ENCODE assay signal across 28 cellular contexts in the genomic region with DNA sequence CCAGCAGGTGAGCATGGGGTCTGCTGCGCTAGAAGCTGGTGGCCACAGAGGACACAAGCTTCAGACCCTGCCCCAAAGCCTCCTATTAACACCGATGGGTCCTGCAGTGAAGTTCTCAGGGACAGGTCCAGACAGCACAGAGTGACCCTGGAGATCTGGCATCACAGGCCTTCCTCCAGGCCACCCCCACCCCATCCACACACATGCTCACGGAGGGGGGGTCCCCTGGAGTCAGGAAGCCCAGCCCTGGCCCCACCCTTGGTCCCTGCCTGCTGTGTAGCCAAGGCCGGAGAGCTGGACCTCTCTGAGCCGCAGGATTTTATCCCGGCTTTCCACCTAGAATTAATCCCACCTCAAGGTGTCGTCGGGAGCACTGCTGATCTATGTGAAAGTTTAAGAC.
"Had no signal": no experiment of that assay in that cellular context is flagged by ENCODE, and none has a peak within 500 bp of the region (broad histone marks: within the 10 kb centered on the region; RNA-seq: fewer than 3 reads in every experiment).

No MANE protein-coding gene starts in this region.

- H3K4me1 Mint-ChIP-seq: activated CD4-positive, alpha-beta T cell treated with anti-CD3 and anti-CD28 coated beads for 36 hours; activated CD4-positive, alpha-beta T cell treated with anti-CD3 and anti-CD28 coated beads, Interleukin-2, amount 10 ng/mL, durations not matched to agents 24 days and 14 days; activated naive CD4-positive, alpha-beta T cell treated with anti-CD3 and anti-CD28 coated beads, Interleukin-2, amount 50 U/mL, for 24 hours; activated naive CD8-positive, alpha-beta T cell treated with anti-CD3 and anti-CD28 coated beads for 36 hours; activated naive CD8-positive, alpha-beta T cell treated with anti-CD3 and anti-CD28 coated beads, Interleukin-2, amount 50 U/mL, for 24 hours had no signal

- H3K36me3 Mint-ChIP-seq: activated CD4-positive, alpha-beta memory T cell treated with anti-CD3 and anti-CD28 coated beads for 36 hours; activated CD8-positive, alpha-beta memory T cell treated with anti-CD3 and anti-CD28 coated beads, Interleukin-2, amount 10 ng/mL, durations not matched to agents 7 days and 5 days; activated naive CD4-positive, alpha-beta T cell treated with anti-CD3 and anti-CD28 coated beads, Interleukin-2, amount 50 U/mL, for 24 hours; activated naive CD8-positive, alpha-beta T cell treated with anti-CD3 and anti-CD28 coated beads for 36 hours had no signal

- H3K9me3 Mint-ChIP-seq: activated CD4-positive, alpha-beta memory T cell treated with anti-CD3 and anti-CD28 coated beads for 36 hours; activated CD4-positive, alpha-beta T cell treated with anti-CD3 and anti-CD28 coated beads, Interleukin-2, amount 10 ng/mL, durations not matched to agents 24 days and 14 days; activated naive CD4-positive, alpha-beta T cell treated with anti-CD3 and anti-CD28 coated beads for 36 hours; activated naive CD4-positive, alpha-beta T cell treated with anti-CD3 and anti-CD28 coated beads, Interleukin-2, amount 50 U/mL, for 24 hours; activated naive CD8-positive, alpha-beta T cell treated with anti-CD3 and anti-CD28 coated beads for 36 hours; activated naive CD8-positive, alpha-beta T cell treated with anti-CD3 and anti-CD28 coated beads, Interleukin-2, amount 50 U/mL, for 24 hours; activated T-helper 1 cell treated with anti-CD3 and anti-CD28 coated beads, Interleukin-12 subunit alpha, Interleukin-12 subunit beta, Interleukin-2, Interleukin-4 antibody, amounts not matched to agents 30 ng/mL and 10 ng/mL and 1 ng/mL, durations not matched to agents 14 hours and 24 hours and 36 hours; activated T-helper 2 cell treated with anti-CD3 and anti-CD28 coated beads, Interferon-gamma antibody, Interleukin-2, Interleukin-4, amounts not matched to agents 10 μg/mL and 5 μg/mL and 100 μg/mL, durations not matched to agents 14 hours and 24 hours and 36 hours had no signal

- DNase-seq: activated CD4-positive, alpha-beta memory T cell treated with anti-CD3 and anti-CD28 coated beads for 36 hours; activated CD4-positive, alpha-beta T cell treated with anti-CD3 and anti-CD28 coated beads for 36 hours; activated CD4-positive, alpha-beta T cell treated with anti-CD3 and anti-CD28 coated beads, Interleukin-2, amount 10 ng/mL, durations not matched to agents 24 days and 14 days; activated CD4-positive, CD25-positive, alpha-beta regulatory T cell; activated CD4-positive, CD25-positive, alpha-beta regulatory T cell treated with anti-CD3 and anti-CD28 coated beads, Interleukin-2, amount 50 U/mL, for 72 hours; activated CD8-positive, alpha-beta memory T cell treated with anti-CD3 and anti-CD28 coated beads, Interleukin-2, amount 10 ng/mL, durations not matched to agents 7 days and 5 days; activated CD8-positive, alpha-beta memory T cell treated with anti-CD3 and anti-CD28 coated beads, Interleukin-2, amount 50 U/mL, for 4 hours; activated CD8-positive, alpha-beta T cell treated with anti-CD3 and anti-CD28 coated beads, Interleukin-2, amount 10 ng/mL, durations not matched to agents 7 days and 5 days; activated effector memory CD4-positive, alpha-beta T cell treated with anti-CD3 and anti-CD28 coated beads, Interleukin-2, amount 50 U/mL, for 16 hours; activated naive CD4-positive, alpha-beta T cell treated with anti-CD3 and anti-CD28 coated beads for 36 hours; activated naive CD8-positive, alpha-beta T cell treated with anti-CD3 and anti-CD28 coated beads for 36 hours; activated naive CD8-positive, alpha-beta T cell treated with anti-CD3 and anti-CD28 coated beads, Interleukin-2, amount 50 U/mL, for 24 hours; activated T-cell treated with anti-CD3 and anti-CD28 coated beads, Interleukin-2, amount 50 U/mL, for 1 hour; activated T-cell treated with anti-CD3 and anti-CD28 coated beads, Interleukin-2, amount 50 U/mL, for 48 hours; adrenal gland; amygdala; aorta; body of pancreas; central memory CD4-positive, alpha-beta T cell; cerebellar nuclear complex; colonic mucosa; effector CD8-positive, alpha-beta T cell; esophagus squamous epithelium; T-helper 2 cell had no signal

- ATAC-seq: activated CD4-positive, alpha-beta T cell treated with anti-CD3 and anti-CD28 coated beads for 36 hours; activated CD8-positive, alpha-beta memory T cell treated with anti-CD3 and anti-CD28 coated beads, Interleukin-2, amount 10 ng/mL, durations not matched to agents 7 days and 5 days; activated CD8-positive, alpha-beta T cell treated with anti-CD3 and anti-CD28 coated beads, Interleukin-2, amount 10 ng/mL, durations not matched to agents 7 days and 5 days; body of pancreas had no signal

- H3K27me3 Mint-ChIP-seq: activated CD4-positive, alpha-beta memory T cell treated with anti-CD3 and anti-CD28 coated beads for 36 hours; activated CD4-positive, alpha-beta T cell treated with anti-CD3 and anti-CD28 coated beads for 36 hours; activated CD4-positive, alpha-beta T cell treated with anti-CD3 and anti-CD28 coated beads, Interleukin-2, amount 10 ng/mL, durations not matched to agents 24 days and 14 days; activated CD8-positive, alpha-beta memory T cell treated with anti-CD3 and anti-CD28 coated beads, Interleukin-2, amount 10 ng/mL, durations not matched to agents 7 days and 5 days; activated naive CD8-positive, alpha-beta T cell treated with anti-CD3 and anti-CD28 coated beads for 36 hours; activated naive CD8-positive, alpha-beta T cell treated with anti-CD3 and anti-CD28 coated beads, Interleukin-2, amount 50 U/mL, for 24 hours had no signal

- H3K27me3 ChIP-seq: adrenal gland, body of pancreas, colonic mucosa had no signal

- H3K27ac Mint-ChIP-seq: activated CD4-positive, alpha-beta memory T cell treated with anti-CD3 and anti-CD28 coated beads for 36 hours; activated CD4-positive, alpha-beta T cell treated with anti-CD3 and anti-CD28 coated beads for 36 hours; activated CD4-positive, alpha-beta T cell treated with anti-CD3 and anti-CD28 coated beads, Interleukin-2, amount 10 ng/mL, durations not matched to agents 24 days and 14 days; activated CD8-positive, alpha-beta memory T cell treated with anti-CD3 and anti-CD28 coated beads, Interleukin-2, amount 10 ng/mL, durations not matched to agents 7 days and 5 days; activated CD8-positive, alpha-beta T cell treated with anti-CD3 and anti-CD28 coated beads, Interleukin-2, amount 10 ng/mL, durations not matched to agents 7 days and 5 days; activated naive CD4-positive, alpha-beta T cell treated with anti-CD3 and anti-CD28 coated beads for 36 hours; activated naive CD4-positive, alpha-beta T cell treated with anti-CD3 and anti-CD28 coated beads, Interleukin-2, amount 50 U/mL, for 24 hours; activated naive CD8-positive, alpha-beta T cell treated with anti-CD3 and anti-CD28 coated beads for 36 hours; activated naive CD8-positive, alpha-beta T cell treated with anti-CD3 and anti-CD28 coated beads, Interleukin-2, amount 50 U/mL, for 24 hours; activated T-helper 1 cell treated with anti-CD3 and anti-CD28 coated beads, Interleukin-12 subunit alpha, Interleukin-12 subunit beta, Interleukin-2, Interleukin-4 antibody, amounts not matched to agents 30 ng/mL and 10 ng/mL and 1 ng/mL, durations not matched to agents 14 hours and 24 hours and 36 hours; activated T-helper 2 cell treated with anti-CD3 and anti-CD28 coated beads, Interferon-gamma antibody, Interleukin-2, Interleukin-4, amounts not matched to agents 10 μg/mL and 5 μg/mL and 100 μg/mL, durations not matched to agents 14 hours and 24 hours and 36 hours had no signal

- H3K36me3 ChIP-seq: adrenal gland, colonic mucosa, esophagus squamous epithelium had no signal

- H3K4me3 Mint-ChIP-seq: activated CD4-positive, alpha-beta memory T cell treated with anti-CD3 and anti-CD28 coated beads for 36 hours; activated CD4-positive, alpha-beta T cell treated with anti-CD3 and anti-CD28 coated beads for 36 hours; activated CD4-positive, alpha-beta T cell treated with anti-CD3 and anti-CD28 coated beads, Interleukin-2, amount 10 ng/mL, durations not matched to agents 24 days and 14 days; activated CD8-positive, alpha-beta memory T cell treated with anti-CD3 and anti-CD28 coated beads, Interleukin-2, amount 10 ng/mL, durations not matched to agents 7 days and 5 days; activated CD8-positive, alpha-beta T cell treated with anti-CD3 and anti-CD28 coated beads, Interleukin-2, amount 10 ng/mL, durations not matched to agents 7 days and 5 days; activated naive CD4-positive, alpha-beta T cell treated with anti-CD3 and anti-CD28 coated beads for 36 hours; activated naive CD4-positive, alpha-beta T cell treated with anti-CD3 and anti-CD28 coated beads, Interleukin-2, amount 50 U/mL, for 24 hours; activated naive CD8-positive, alpha-beta T cell treated with anti-CD3 and anti-CD28 coated beads for 36 hours; activated naive CD8-positive, alpha-beta T cell treated with anti-CD3 and anti-CD28 coated beads, Interleukin-2, amount 50 U/mL, for 24 hours; activated T-helper 1 cell treated with anti-CD3 and anti-CD28 coated beads, Interleukin-12 subunit alpha, Interleukin-12 subunit beta, Interleukin-2, Interleukin-4 antibody, amounts not matched to agents 30 ng/mL and 10 ng/mL and 1 ng/mL, durations not matched to agents 14 hours and 24 hours and 36 hours had no signal

- H3K4me1 ChIP-seq: adrenal gland, colonic mucosa had no signal

- H3K9me3 ChIP-seq: adrenal gland, body of pancreas, colonic mucosa, esophagus squamous epithelium had no signal

- H3K4me3 ChIP-seq: adrenal gland, body of pancreas, colonic mucosa, esophagus squamous epithelium had no signal

- H3K27ac ChIP-seq: adrenal gland, body of pancreas, colonic mucosa, epithelial cell of prostate, esophagus squamous epithelium had no signal
